In genomic region chrX:71650333-71650969, GRCh38 we compare ENCODE assay signal across 8 cellular contexts. TPM values are rescaled to one million over a fixed set of nuclear protein-coding genes. Genes with fewer than 3 reads are reported as not detected.
DNase-seq lines count a peak whose midpoint lies in the region; ATAC-seq and TF ChIP-seq lines count a peak whose summit lies in the region.

No MANE protein-coding gene starts in this region.

- no peaks in the 10 kb centered on the region for H3K36me3 Mint-ChIP-seq in CD8-positive, alpha-beta memory T cell
- no peaks in the 10 kb centered on the region for H3K36me3 Mint-ChIP-seq in activated naive CD4-positive, alpha-beta T cell treated with anti-CD3 and anti-CD28 coated beads, Interleukin-2, amount 10 ng/mL, durations not matched to agents 7 days and 5 days
- no peaks in the 10 kb centered on the region for H3K36me3 Mint-ChIP-seq in stimulated activated memory B cell treated with anti-CD40 and anti-IgM and Interleukin-4, amounts not matched to agents 10 μg/mL and 1 μg/mL and 100 μg/mL, for 72 hours

- H3K27ac Mint-ChIP-seq in CD8-positive, alpha-beta memory T cell: peak overlapping the region in 4 of 8 donors; percentile 54 to 87 (median 78)
- H3K27ac Mint-ChIP-seq in activated naive CD4-positive, alpha-beta T cell treated with anti-CD3 and anti-CD28 coated beads, Interleukin-2, amount 10 ng/mL, durations not matched to agents 7 days and 5 days: no peak overlapping the region
- H3K27ac Mint-ChIP-seq in stimulated activated memory B cell treated with anti-CD40 and anti-IgM and Interleukin-4, amounts not matched to agents 10 μg/mL and 1 μg/mL and 100 μg/mL, for 72 hours: no peak overlapping the region

- peaks cover 0 to 3% of the 10 kb centered on the region in 2 donors for H3K27me3 Mint-ChIP-seq in CD8-positive, alpha-beta memory T cell
- no peaks in the 10 kb centered on the region for H3K27me3 Mint-ChIP-seq in activated naive CD4-positive, alpha-beta T cell treated with anti-CD3 and anti-CD28 coated beads, Interleukin-2, amount 10 ng/mL, durations not matched to agents 7 days and 5 days
- no peaks in the 10 kb centered on the region for H3K27me3 Mint-ChIP-seq in stimulated activated memory B cell treated with anti-CD40 and anti-IgM and Interleukin-4, amounts not matched to agents 10 μg/mL and 1 μg/mL and 100 μg/mL, for 72 hours

- H3K9me3 Mint-ChIP-seq in CD8-positive, alpha-beta memory T cell: no peaks in the 10 kb centered on the region
- H3K9me3 Mint-ChIP-seq in activated naive CD4-positive, alpha-beta T cell treated with anti-CD3 and anti-CD28 coated beads, Interleukin-2, amount 10 ng/mL, durations not matched to agents 7 days and 5 days: no peaks in the 10 kb centered on the region
- H3K9me3 Mint-ChIP-seq in stimulated activated memory B cell treated with anti-CD40 and anti-IgM and Interleukin-4, amounts not matched to agents 10 μg/mL and 1 μg/mL and 100 μg/mL, for 72 hours: no peaks in the 10 kb centered on the region

- H3K4me1 Mint-ChIP-seq in CD8-positive, alpha-beta memory T cell: peaks cover 14 to 24% (median 16%) of the 10 kb centered on the region in 3 donors
- H3K4me1 Mint-ChIP-seq in activated naive CD4-positive, alpha-beta T cell treated with anti-CD3 and anti-CD28 coated beads, Interleukin-2, amount 10 ng/mL, durations not matched to agents 7 days and 5 days: peaks cover 26% of the 10 kb centered on the region
- H3K4me1 Mint-ChIP-seq in stimulated activated memory B cell treated with anti-CD40 and anti-IgM and Interleukin-4, amounts not matched to agents 10 μg/mL and 1 μg/mL and 100 μg/mL, for 72 hours: no peaks in the 10 kb centered on the region

- H3K4me3 ChIP-seq in CD8-positive, alpha-beta memory T cell (ENCODE audit: low read length): no peak overlapping the region
- no peak overlapping the region for H3K4me3 ChIP-seq in dorsolateral prefrontal cortex

- ATAC-seq in GM19023 (IDR thresholded peaks at IDR 0.05; ENCODE audit: unreplicated experiment) (peak; percentile 78), HG03354 (IDR thresholded peaks at IDR 0.05; ENCODE audit: poor library complexity, severe bottlenecking, unreplicated experiment) (peak; percentile 82)
- ATAC-seq in stimulated activated memory B cell treated with anti-CD40 and anti-IgM and Interleukin-4, amounts not matched to agents 10 μg/mL and 1 μg/mL and 100 μg/mL, for 72 hours: peak; percentile 82

- H3K4me3 Mint-ChIP-seq in CD8-positive, alpha-beta memory T cell: peak overlapping the region in 2 of 7 donors; percentile 17 to 29
- no peak overlapping the region for H3K4me3 Mint-ChIP-seq in activated naive CD4-positive, alpha-beta T cell treated with anti-CD3 and anti-CD28 coated beads, Interleukin-2, amount 10 ng/mL, durations not matched to agents 7 days and 5 days
- no peak overlapping the region for H3K4me3 Mint-ChIP-seq in stimulated activated memory B cell treated with anti-CD40 and anti-IgM and Interleukin-4, amounts not matched to agents 10 μg/mL and 1 μg/mL and 100 μg/mL, for 72 hours

- intact Hi-C loops in dorsolateral prefrontal cortex (cut with DNase I): no loop called here

- CTCF ChIA-PET in CD8-positive, alpha-beta memory T cell (lab: Charles Lee): interaction anchor here (0.9 to 4.8 kb wide), 5 partner anchors 17 to 113 kb away, joined by 3 to 35 read pairs (median 3); partner anchors contain the start of gene CXCR3
- CTCF ChIA-PET in activated naive CD4-positive, alpha-beta T cell treated with anti-CD3 and anti-CD28 coated beads, Interleukin-2, amount 10 ng/mL, durations not matched to agents 7 days and 5 days (lab: Charles Lee): interaction anchor here (0.7 to 1.6 kb wide), 8 partner anchors 10 to 458 kb away, joined by 3 to 6 read pairs (median 3); no protein-coding TSS in a partner anchor

- no peaks in the 10 kb centered on the region for H3K36me3 ChIP-seq in CD8-positive, alpha-beta memory T cell (ENCODE audit: insufficient read depth, low read length)

- peak in 1 of 56 donors; percentile 28 for TF ChIP-seq CTCF in dorsolateral prefrontal cortex (IDR thresholded peaks at IDR 0.05 in 54 of 56, conservative IDR thresholded peaks at IDR 0.05 in 2 of 56; ENCODE audit: low read depth in 1 of 56, partially characterized antibody in 56 of 56)

- no peaks in the 10 kb centered on the region for H3K4me1 ChIP-seq in CD8-positive, alpha-beta memory T cell (ENCODE audit: insufficient read depth, low read length)

- POLR2A ChIA-PET in CD8-positive, alpha-beta memory T cell (lab: Charles Lee): interaction anchor here (0.6 kb wide), 1 partner anchor 32 kb away, joined by 5 read pairs; no protein-coding TSS in a partner anchor

- DNase-seq in CD8-positive, alpha-beta memory T cell: peak in 3 of 5 donors; percentile 44 to 56 (median 46)
- peak; percentile 53 for DNase-seq in activated naive CD4-positive, alpha-beta T cell treated with anti-CD3 and anti-CD28 coated beads, Interleukin-2, amount 10 ng/mL, durations not matched to agents 7 days and 5 days
- no peak for DNase-seq in effector CD4-positive, alpha-beta T cell
- DNase-seq in dorsolateral prefrontal cortex: no peak
- DNase-seq in activated CD8-positive, alpha-beta memory T cell treated with anti-CD3 and anti-CD28 coated beads, Interleukin-2, amount 50 U/mL, for 4 hours: no peak

- H3K9me3 ChIP-seq in CD8-positive, alpha-beta memory T cell (ENCODE audit: low read length): no peaks in the 10 kb centered on the region

- no peaks in the 10 kb centered on the region for H3K27me3 ChIP-seq in CD8-positive, alpha-beta memory T cell (ENCODE audit: insufficient read depth, low read length, poor library complexity, severe bottlenecking)
- H3K27me3 ChIP-seq in dorsolateral prefrontal cortex: peaks cover 0 to 35% (median 3%) of the 10 kb centered on the region in 45 donors

- H3K27ac ChIP-seq in CD8-positive, alpha-beta memory T cell (ENCODE audit: low read depth, low read length): no peak overlapping the region
- no peak overlapping the region for H3K27ac ChIP-seq in dorsolateral prefrontal cortex

RNA-seq across cellular contexts. Expression of gene CXCR3, which starts 32.1 kb away (rescaled TPM):
- total RNA-seq in CD8-positive, alpha-beta memory T cell: 10 to 100 TPM; 66.1 to 69.3 TPM
- 220 TPM for polyA plus RNA-seq in CD8-positive, alpha-beta memory T cell
- under 1 TPM in 3 of 120 experiments, not detected in 117; 0.28 to 0.63 (median 0.34) TPM for total RNA-seq in dorsolateral prefrontal cortex

Comparison
In these comparisons a context has a peak if more than half of its experiments do, and no peak if none do; other contexts are left out.
1. DNase-seq: peak in CD8-positive, alpha-beta memory T cell (3 of 5) and activated naive CD4-positive, alpha-beta T cell treated with anti-CD3 and anti-CD28 coated beads, Interleukin-2, amount 10 ng/mL, durations not matched to agents 7 days and 5 days (single experiment); none in effector CD4-positive, alpha-beta T cell (single experiment), dorsolateral prefrontal cortex (0 of 10) and activated CD8-positive, alpha-beta memory T cell treated with anti-CD3 and anti-CD28 coated beads, Interleukin-2, amount 50 U/mL, for 4 hours (single experiment).
2. RNA of gene CXCR3, which starts 32.1 kb away (total RNA-seq): 66.1 to 69.3 TPM in CD8-positive, alpha-beta memory T cell; 0.28 to 0.63 TPM in dorsolateral prefrontal cortex; every median in the first group is over 10 times any median in the second.
3. Peak in every context shown above with its lines, with median percentiles within 50 percentile points of each other: ATAC-seq.